In the genomic region with DNA sequence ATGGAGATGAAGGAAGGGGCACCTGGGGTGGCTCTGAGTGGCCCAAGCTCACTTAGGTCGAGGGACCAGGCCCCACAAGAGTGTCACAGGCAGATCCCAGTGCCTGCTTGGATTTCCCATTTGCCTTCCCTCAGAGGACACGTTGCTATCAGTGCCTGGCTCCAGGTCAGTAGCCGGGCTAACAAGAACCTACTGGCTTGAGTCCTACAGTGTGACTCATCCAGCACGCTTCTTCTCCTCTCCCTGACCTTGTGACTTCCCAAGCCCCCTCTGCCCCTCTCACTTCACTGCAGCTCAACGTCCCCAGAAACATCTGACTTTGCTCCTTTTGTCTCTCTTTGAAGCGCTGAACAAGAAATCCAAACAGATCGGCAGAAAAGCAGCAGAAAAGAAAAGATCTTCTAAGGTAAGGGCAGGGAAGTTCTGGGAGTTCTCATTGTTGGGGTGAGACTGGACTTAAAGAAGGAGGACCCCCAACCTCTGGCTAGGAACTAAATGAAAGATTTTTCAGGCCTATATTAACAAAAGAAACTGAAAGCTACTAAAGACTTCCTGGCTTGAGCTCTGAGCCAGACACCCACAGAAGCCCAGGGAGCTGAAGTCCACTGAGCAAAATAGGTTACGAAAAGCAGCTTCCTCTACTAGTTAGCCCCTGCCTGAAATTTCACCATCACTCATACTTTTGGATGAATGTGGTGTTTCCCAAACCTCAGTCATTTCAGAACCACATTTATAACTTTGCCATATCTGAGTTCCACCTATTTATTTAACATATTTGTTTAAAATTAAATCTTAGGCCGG, we compare ENCODE assay signal across 8 cellular contexts. TPM values are rescaled to one million over a fixed set of nuclear protein-coding genes. Genes with fewer than 3 reads are reported as not detected.
DNase-seq lines count a peak whose midpoint lies in the region; ATAC-seq and TF ChIP-seq lines count a peak whose summit lies in the region.

No MANE protein-coding gene starts in this region.

- no peaks in the 10 kb centered on the region for H3K9me3 ChIP-seq in MM.1S (replicated peaks; ENCODE audit: insufficient read depth, low read length)
- H3K9me3 ChIP-seq in mucosa of stomach (ENCODE audit: control insufficient read depth, low read length): no peaks in the 10 kb centered on the region
- no peaks in the 10 kb centered on the region for H3K9me3 ChIP-seq in tibial artery

- H4K20me1 ChIP-seq in MM.1S (ENCODE audit: insufficient read depth, low read length): no peaks in the 10 kb centered on the region

- no peaks in the 10 kb centered on the region for H3F3A ChIP-seq in MM.1S (ENCODE audit: insufficient read depth, low read length)

- ATAC-seq in HG03432 (IDR thresholded peaks at IDR 0.05; ENCODE audit: unreplicated experiment) (no peak), HG03342 (IDR thresholded peaks at IDR 0.05; ENCODE audit: unreplicated experiment) (no peak)

- no peaks in the 10 kb centered on the region for H3K79me2 ChIP-seq in MM.1S (ENCODE audit: low read length)

- no peaks in the 10 kb centered on the region for H3K9me2 ChIP-seq in MM.1S (replicated peaks; ENCODE audit: insufficient read depth, low read length)

- TF ChIP-seq CTCF in MM.1S (IDR thresholded peaks at IDR 0.05; ENCODE audit: low read length): no peak
- TF ChIP-seq CTCF in epithelial cell of proximal tubule (conservative IDR thresholded peaks at IDR 0.05; ENCODE audit: low read depth, low read length): no peak
- TF ChIP-seq CTCF in tibial artery (IDR thresholded peaks at IDR 0.05): no peak

- H3K27me3 ChIP-seq in MM.1S (replicated peaks; ENCODE audit: insufficient read depth, low read length): no peaks in the 10 kb centered on the region
- H3K27me3 ChIP-seq in mucosa of stomach (ENCODE audit: control insufficient read depth, insufficient read depth, low read length): no peaks in the 10 kb centered on the region
- no peaks in the 10 kb centered on the region for H3K27me3 ChIP-seq in tibial artery

- H3K27ac ChIP-seq in MM.1S (ENCODE audit: low read length) (no peak overlapping the region), tibial artery (no peak overlapping the region)

- DNase-seq in A172 (ENCODE audit: low spot score) (peak; percentile 50), MM.1S (peak; percentile 50), epithelial cell of proximal tubule (ENCODE audit: low read depth) (no peak), tibial artery (no peak)
- no peak for DNase-seq in activated CD4-positive, alpha-beta T cell treated with anti-CD3 and anti-CD28 coated beads for 4 hours

- H3K4me2 ChIP-seq in MM.1S (ENCODE audit: low read depth, low read length): peak overlapping the region; percentile 4; the same call in 1 of the 2 replicates

- H3K4me3 ChIP-seq in MM.1S (ENCODE audit: low read length): no peak overlapping the region
- peak overlapping the region; percentile 1 for H3K4me3 ChIP-seq in epithelial cell of proximal tubule (ENCODE audit: low read depth, low read length)
- H3K4me3 ChIP-seq in mucosa of stomach (ENCODE audit: low read length): no peak overlapping the region
- H3K4me3 ChIP-seq in tibial artery: no peak overlapping the region

- intact Hi-C loops in tibial artery (cut with DNase I; ENCODE audit: low total_unique reads): no loop called here

- H3K9ac ChIP-seq in MM.1S (ENCODE audit: low read length) (no peak overlapping the region), mucosa of stomach (ENCODE audit: low read length) (peak overlapping the region; percentile 10)

- H3K4me1 ChIP-seq in MM.1S (ENCODE audit: low read length): peaks cover 7% of the 10 kb centered on the region; the same call in 1 of the 2 replicates
- H3K4me1 ChIP-seq in mucosa of stomach (ENCODE audit: control insufficient read depth, insufficient read depth, low read length): peaks cover 8% of the 10 kb centered on the region
- no peaks in the 10 kb centered on the region for H3K4me1 ChIP-seq in tibial artery

- peak overlapping the region; percentile 27 for H2AFZ ChIP-seq in MM.1S (ENCODE audit: low read length)

- H3K36me3 ChIP-seq in MM.1S (replicated peaks; ENCODE audit: insufficient read depth, low read length) (no peaks in the 10 kb centered on the region), mucosa of stomach (ENCODE audit: control insufficient read depth, insufficient read depth, low read length) (no peaks in the 10 kb centered on the region), tibial artery (no peaks in the 10 kb centered on the region)

RNA-seq across cellular contexts. Expression of a gene that starts 21.5 kb away (rescaled TPM):
- total RNA-seq in A172 (2014; rRNA removed; shearing (Covaris generic)): not detected in 2 replicates
- not detected in 2 replicates for total RNA-seq in epithelial cell of proximal tubule

RNA-seq across cellular contexts. Expression of a gene that starts 40.5 kb away (rescaled TPM):
- total RNA-seq in A172 (2014; rRNA removed; shearing (Covaris generic)): 220 and 225 TPM in 2 replicates
- total RNA-seq in epithelial cell of proximal tubule: 194 and 319 TPM in 2 replicates

Comparison
In these comparisons a context has a peak if more than half of its experiments do, and no peak if none do; other contexts are left out.
1. DNase-seq: peak in A172 (single experiment) and MM.1S (single experiment); none in epithelial cell of proximal tubule (single experiment), activated CD4-positive, alpha-beta T cell treated with anti-CD3 and anti-CD28 coated beads for 4 hours (0 of 2) and tibial artery (0 of 2).